Comparison of ENCODE assay signal across 8 cellular contexts in genomic region chr11:65720237-65720934, GRCh38. TPM values are rescaled to one million over a fixed set of nuclear protein-coding genes. Genes with fewer than 3 reads are reported as not detected.
DNase-seq lines count a peak whose midpoint lies in the region; ATAC-seq and TF ChIP-seq lines count a peak whose summit lies in the region.

RNASEH2C (minus strand) TSS chr11:65720798; CDS start chr11:65720758, 40 bp downstream.

- TF ChIP-seq CTCF in natural killer cell (IDR thresholded peaks at IDR 0.05): no peak

- peaks cover 11% of the 10 kb centered on the region for H3K4me1 Mint-ChIP-seq in activated T-helper 17 cell treated with anti-CD3 and anti-CD28 coated beads, Interleukin-2, amount 50 U/mL, for 72 hours
- H3K4me1 Mint-ChIP-seq in natural killer cell: peaks cover 6 to 27% of the 10 kb centered on the region in 2 donors

- H3K9me3 Mint-ChIP-seq in activated T-helper 17 cell treated with anti-CD3 and anti-CD28 coated beads, Interleukin-2, amount 50 U/mL, for 72 hours: no peaks in the 10 kb centered on the region
- no peaks in the 10 kb centered on the region for H3K9me3 Mint-ChIP-seq in natural killer cell

- peaks cover 51% of the 10 kb centered on the region for H3K36me3 Mint-ChIP-seq in activated T-helper 17 cell treated with anti-CD3 and anti-CD28 coated beads, Interleukin-2, amount 50 U/mL, for 72 hours (ENCODE audit: low read depth)
- no peaks in the 10 kb centered on the region for H3K36me3 Mint-ChIP-seq in natural killer cell

- H3K27ac Mint-ChIP-seq in activated T-helper 17 cell treated with anti-CD3 and anti-CD28 coated beads, Interleukin-2, amount 50 U/mL, for 72 hours: peak within 1 kb of the TSS; percentile 87
- H3K27ac Mint-ChIP-seq in natural killer cell: peak within 1 kb of the TSS; percentile 78 to 90

- DNase-seq in DMS53 treated with DMSO at 0.1 percent for 48 hours (lab: John Stamatoyannopoulos, UW; ENCODE audit: unreplicated experiment): peak; percentile 82
- DNase-seq in KG1 (lab: John Stamatoyannopoulos, UW): peak; percentile 90
- DNase-seq in RPMI7951 (ENCODE audit: low read depth): peak; percentile 85
- DNase-seq in fibroblast of peridontal ligament (ENCODE audit: extremely low read depth): peak; percentile 78
- DNase-seq in natural killer cell: peak; percentile 74
- peak; percentile 59 to 86 (median 76) for DNase-seq in stimulated activated naive CD4-positive, alpha-beta T cell (lab: John Stamatoyannopoulos, UW)

- H3K4me3 Mint-ChIP-seq in activated T-helper 17 cell treated with anti-CD3 and anti-CD28 coated beads, Interleukin-2, amount 50 U/mL, for 72 hours: peak within 1 kb of the TSS; percentile 87
- peak within 1 kb of the TSS; percentile 94 for H3K4me3 Mint-ChIP-seq in natural killer cell

- peak; percentile 55 for ATAC-seq in GM21717 (IDR thresholded peaks at IDR 0.05; ENCODE audit: unreplicated experiment)
- ATAC-seq in activated T-helper 17 cell treated with anti-CD3 and anti-CD28 coated beads, Interleukin-2, amount 50 U/mL, for 72 hours (replicated peaks): peak; percentile 96
- ATAC-seq in natural killer cell: peak; percentile 92 to 96 (median 95)

- no peaks in the 10 kb centered on the region for H3K27me3 Mint-ChIP-seq in activated T-helper 17 cell treated with anti-CD3 and anti-CD28 coated beads, Interleukin-2, amount 50 U/mL, for 72 hours
- no peaks in the 10 kb centered on the region for H3K27me3 Mint-ChIP-seq in natural killer cell (ENCODE audit: low read depth in 2 of 2)

- intact Hi-C loops in natural killer cell (cut with micrococcal nuclease): loop anchor here (1.0 kb wide), 1 partner anchor 8 kb away; the partner anchor contains the start of gene KAT5

RNA-seq across cellular contexts. Expression of gene RNASEH2C, which starts in this region (rescaled TPM):
- total RNA-seq in RPMI7951 (2014; rRNA removed; shearing (Covaris generic)): 38.3 and 54.8 TPM in 2 replicates
- 10 to 100 TPM; 57.4 to 92.9 TPM for total RNA-seq in activated T-helper 17 cell treated with anti-CD3 and anti-CD28 coated beads, Interleukin-2, amount 50 U/mL, for 72 hours
- total RNA-seq in natural killer cell: 10 to 100 TPM; 34.6 to 45.6 (median 38.5) TPM

Comparison
In these comparisons a context has a peak if more than half of its experiments do, and no peak if none do; other contexts are left out.
1. Peak in every context shown above with its lines: DNase-seq and ATAC-seq.